ENCODE assay signal across 8 cellular contexts in genomic region chrX:24498975-24499374, GRCh38. TPM values are rescaled to one million over a fixed set of nuclear protein-coding genes. Genes with fewer than 3 reads are reported as not detected.
DNase-seq lines count a peak whose midpoint lies in the region; ATAC-seq and TF ChIP-seq lines count a peak whose summit lies in the region.

No MANE protein-coding gene starts in this region.

- H3K9me3 ChIP-seq in endodermal cell (ENCODE audit: control insufficient read depth, low read length): no peaks in the 10 kb centered on the region
- no peaks in the 10 kb centered on the region for H3K9me3 ChIP-seq in sigmoid colon

- H3K27me3 Mint-ChIP-seq in endodermal cell (ENCODE audit: insufficient read depth): no peaks in the 10 kb centered on the region

- H3K36me3 Mint-ChIP-seq in endodermal cell (ENCODE audit: low read depth): peaks cover 16% of the 10 kb centered on the region

- H3K27me3 ChIP-seq in endodermal cell (ENCODE audit: control insufficient read depth, insufficient read depth, low read length, poor library complexity, severe bottlenecking) (no peaks in the 10 kb centered on the region), sigmoid colon (no peaks in the 10 kb centered on the region)

- H3K4me1 ChIP-seq in endodermal cell (ENCODE audit: control insufficient read depth, insufficient read depth, low read length) (peaks cover 2% of the 10 kb centered on the region), sigmoid colon (peaks cover 0 to 30% (median 13%) of the 10 kb centered on the region in 4 donors)

- DNase-seq in DMS 273 (lab: John Stamatoyannopoulos, UW; ENCODE audit: unreplicated experiment): peak; percentile 55
- DNase-seq in NCI-H69 (lab: John Stamatoyannopoulos, UW): peak; percentile 28
- DNase-seq in endodermal cell: no peak
- no peak for DNase-seq in sigmoid colon
- DNase-seq in AG08395 (ENCODE audit: low spot score): no peak
- no peak for DNase-seq in cerebellar nuclear complex (lab: John Stamatoyannopoulos, UW)

- no peaks in the 10 kb centered on the region for H3K9me3 Mint-ChIP-seq in endodermal cell

- H3K4me1 Mint-ChIP-seq in endodermal cell: peaks cover 17% of the 10 kb centered on the region

- 80% methylated on average over 1 of the region's 2 CpGs; no CpG with 5 or more reads in 1 of the 2 experiments for WGBS in endodermal cell (ENCODE audit: insufficient coverage in 1 of 2, insufficient read length in 1 of 2), 2 experiments
- WGBS in sigmoid colon, 2 donors: 33 to 36% methylated on average over 2 of the region's 2 CpGs

- no peak overlapping the region for H3K9ac ChIP-seq in endodermal cell (ENCODE audit: extremely low read depth, low read length, poor library complexity, severe bottlenecking)

- H3K36me3 ChIP-seq in endodermal cell (ENCODE audit: control insufficient read depth, insufficient read depth, low read length): no peaks in the 10 kb centered on the region
- H3K36me3 ChIP-seq in sigmoid colon: no peaks in the 10 kb centered on the region

- H3K27ac Mint-ChIP-seq in endodermal cell: no peak overlapping the region

- ATAC-seq in GM19351 (IDR thresholded peaks at IDR 0.05; ENCODE audit: unreplicated experiment) (peak; percentile 93), HG03159 (IDR thresholded peaks at IDR 0.05; ENCODE audit: unreplicated experiment) (no peak)

- TF ChIP-seq CTCF in endodermal cell (conservative IDR thresholded peaks at IDR 0.05): peak; percentile 79
- peak in 3 of 4 experiments; percentile 33 to 53 (median 44) for TF ChIP-seq CTCF in sigmoid colon (IDR thresholded peaks at IDR 0.05)

- TF ChIP-seq POLR2A in sigmoid colon (IDR thresholded peaks at IDR 0.05): no peak

- no peak overlapping the region for H3K27ac ChIP-seq in endodermal cell (ENCODE audit: low read depth, low read length)
- H3K27ac ChIP-seq in sigmoid colon: peak overlapping the region; percentile 34 to 65 (median 60)

- intact Hi-C loops in sigmoid colon (cut with DNase I): loop anchor here (5.0 kb wide), 1 partner anchor 242 kb away; no protein-coding TSS in a partner anchor

- no peak overlapping the region for H3K4me3 Mint-ChIP-seq in endodermal cell

- TF ChIP-seq EP300 in sigmoid colon (IDR thresholded peaks at IDR 0.05): no peak

- no peak overlapping the region for H3K4me3 ChIP-seq in endodermal cell (ENCODE audit: low read length)
- H3K4me3 ChIP-seq in sigmoid colon: no peak overlapping the region

RNA-seq across cellular contexts. Expression of gene PDK3, which starts 33.9 kb away (rescaled TPM):
- total RNA-seq in endodermal cell (10 to 100 TPM; 14.9 to 21.9 TPM), sigmoid colon (10 to 100 TPM; 47.6 to 63.2 (median 59.0) TPM)
- 10.3 TPM for polyA plus RNA-seq in endodermal cell (2013, experiment 1 of 2)
- polyA plus RNA-seq in endodermal cell (2013, experiment 2 of 2): 11.2 TPM
- polyA plus RNA-seq in sigmoid colon: 10 to 100 TPM in 1 of 3 donors, 1 to 10 TPM in 2; 3.6 to 11.1 (median 9.7) TPM

Comparison
In these comparisons a context has a peak if more than half of its experiments do, and no peak if none do; other contexts are left out.
1. DNase-seq: peak in DMS 273 (single experiment) and NCI-H69 (single experiment); none in endodermal cell (single experiment), sigmoid colon (single experiment), AG08395 (single experiment) and cerebellar nuclear complex (0 of 2).